Comparison of ENCODE assay signal across 1 cellular context in genomic region chrX:49041683-49042529, GRCh38.
A peak's percentile ranks its signal among the peaks of the same experiment; 100 is the strongest.
TF ChIP-seq lines count a peak whose summit lies in the region.

No MANE protein-coding gene starts in this region.

TF ChIP-seq in K562, 482 proteins besides CTCF, POLR2A, EP300 and RAD21 (continued from another document):
- TF ChIP-seq FOS (IDR thresholded peaks at IDR 0.05; ENCODE audit: extremely low read depth, insufficient read length) = no peak
- TF ChIP-seq HDAC2 (IDR thresholded peaks at IDR 0.05) = no peak
- no peak for TF ChIP-seq KLF6 (CRISPR knock-in tag; IDR thresholded peaks at IDR 0.05; ENCODE audit: borderline replicate concordance)
- no peak for TF ChIP-seq ELK3 (CRISPR knock-in tag; IDR thresholded peaks at IDR 0.05)
- 0 out of 2 replicates have a peak, but pooled peaks have one; percentile 18 for TF ChIP-seq POLR2AphosphoS5 (IDR thresholded peaks at IDR 0.05; ENCODE audit: control insufficient read depth, insufficient read depth, low read depth, low read length)
- no peak for TF ChIP-seq SMARCE1 (IDR thresholded peaks at IDR 0.05)
- TF ChIP-seq YBX1 (IDR thresholded peaks at IDR 0.05) = no peak
- TF ChIP-seq ZNF740 (CRISPR knock-in tag; IDR thresholded peaks at IDR 0.05) = peak; percentile 70
- TF ChIP-seq ZNF740 (tag; IDR thresholded peaks at IDR 0.05) = peak in 1 of 2 experiments; percentile 49; a peak in 1 of 4 replicates
- TF ChIP-seq EWSR1 (IDR thresholded peaks at IDR 0.05; ENCODE audit: borderline replicate concordance, low read depth, partially characterized antibody) = no peak
- no peak for TF ChIP-seq HNRNPUL1 (IDR thresholded peaks at IDR 0.05; ENCODE audit: low read length)
- no peak for TF ChIP-seq PREB (CRISPR knock-in tag; IDR thresholded peaks at IDR 0.05)
- TF ChIP-seq TAF7 (tag; IDR thresholded peaks at IDR 0.05) = no peak
- no peak for TF ChIP-seq ZNF197 (CRISPR knock-in tag; IDR thresholded peaks at IDR 0.05; ENCODE audit: low read depth)
- no peak for TF ChIP-seq ZNF398 (CRISPR knock-in tag; IDR thresholded peaks at IDR 0.05)
- TF ChIP-seq NR2C2 (CRISPR knock-in tag; IDR thresholded peaks at IDR 0.05) = no peak
- no peak for TF ChIP-seq NR2C2 (tag; IDR thresholded peaks at IDR 0.05)
- no peak for TF ChIP-seq RBM14 (IDR thresholded peaks at IDR 0.05; ENCODE audit: borderline replicate concordance, insufficient read depth, low read depth, low read length)
- no peak for TF ChIP-seq CBX8 (IDR thresholded peaks at IDR 0.05; ENCODE audit: borderline replicate concordance, extremely low read depth, low read depth, low read length, poor library complexity, severe bottlenecking)
- no peak for TF ChIP-seq ZNF354B (CRISPR knock-in tag; IDR thresholded peaks at IDR 0.05)
- TF ChIP-seq ZNF511 (CRISPR knock-in tag; IDR thresholded peaks at IDR 0.05) = no peak
- TF ChIP-seq FOXA3 (CRISPR knock-in tag; conservative IDR thresholded peaks at IDR 0.05 in 1 of 2, IDR thresholded peaks at IDR 0.05 in 1 of 2) = no peak
- no peak for TF ChIP-seq ZBTB49 (CRISPR knock-in tag; IDR thresholded peaks at IDR 0.05; ENCODE audit: borderline replicate concordance)
- no peak for TF ChIP-seq PHF21A (IDR thresholded peaks at IDR 0.05; ENCODE audit: borderline replicate concordance, low read depth)
- TF ChIP-seq ELF1 (tag; IDR thresholded peaks at IDR 0.05) = no peak
- peak; percentile 12; the same call in 1 of the 2 replicates for TF ChIP-seq JUND (IDR thresholded peaks at IDR 0.05; ENCODE audit: borderline replicate concordance, low read depth, low read length)
- TF ChIP-seq JUND (tag; IDR thresholded peaks at IDR 0.05; ENCODE audit: borderline replicate concordance, low read depth, low read length) = peak; percentile 47; the same call in 1 of the 3 replicates
- TF ChIP-seq MTA3 (IDR thresholded peaks at IDR 0.05; ENCODE audit: borderline replicate concordance) = no peak
- TF ChIP-seq NFRKB (IDR thresholded peaks at IDR 0.05; ENCODE audit: low read depth) = no peak
- TF ChIP-seq ELF2 (CRISPR knock-in tag; IDR thresholded peaks at IDR 0.05) = no peak
- no peak for TF ChIP-seq RBM39 (optimal IDR thresholded peaks at IDR 0.05; ENCODE audit: low read depth, low read length)
- TF ChIP-seq ZHX1 (conservative IDR thresholded peaks at IDR 0.05; ENCODE audit: low read length) = no peak
- no peak for TF ChIP-seq KAT7 (CRISPR knock-in tag; IDR thresholded peaks at IDR 0.05; ENCODE audit: borderline replicate concordance)
- TF ChIP-seq VEZF1 (CRISPR knock-in tag; IDR thresholded peaks at IDR 0.05) = peak; percentile 30; the same call in 1 of the 2 replicates
- no peak for TF ChIP-seq FOXK2 (conservative IDR thresholded peaks at IDR 0.05 in 1 of 2, IDR thresholded peaks at IDR 0.05 in 1 of 2; ENCODE audit: low read depth in 2 of 2)
- TF ChIP-seq E2F3 (CRISPR knock-in tag; IDR thresholded peaks at IDR 0.05) = no peak
- 0 out of 4 replicates have a peak, but pooled peaks of 1 of the 2 experiments have one; percentile 28 for TF ChIP-seq MNT (conservative IDR thresholded peaks at IDR 0.05)
- no peak for TF ChIP-seq MTA2 (IDR thresholded peaks at IDR 0.05; ENCODE audit: low read depth)
- TF ChIP-seq PRDM10 (IDR thresholded peaks at IDR 0.05; ENCODE audit: partially characterized antibody) = no peak
- no peak for TF ChIP-seq SRSF1 (IDR thresholded peaks at IDR 0.05; ENCODE audit: low read depth, low read length)
- no peak for TF ChIP-seq ZNF133 (CRISPR knock-in tag; IDR thresholded peaks at IDR 0.05)
- no peak for TF ChIP-seq RFX5 (IDR thresholded peaks at IDR 0.05; ENCODE audit: low read depth, low read length)
- TF ChIP-seq BHLHE40 (IDR thresholded peaks at IDR 0.05; ENCODE audit: low read length) = no peak
- TF ChIP-seq POLR2G (IDR thresholded peaks at IDR 0.05; ENCODE audit: low read depth, low read length) = no peak
- peak; percentile 9; the same call in 1 of the 2 replicates for TF ChIP-seq CTBP1 (IDR thresholded peaks at IDR 0.05; ENCODE audit: borderline replicate concordance)
- TF ChIP-seq ZFX (CRISPR knock-in tag; IDR thresholded peaks at IDR 0.05) = no peak
- no peak for TF ChIP-seq NFE2L1 (tag; IDR thresholded peaks at IDR 0.05; ENCODE audit: borderline replicate concordance, low read depth)
- no peak for TF ChIP-seq DIDO1 (tag; IDR thresholded peaks at IDR 0.05; ENCODE audit: low read depth)
